In genomic region chr22:24206460-24207263, GRCh38 we compare ENCODE assay signal across 10 cellular contexts. TPM values are rescaled to one million over a fixed set of nuclear protein-coding genes. Genes with fewer than 3 reads are reported as not detected.
DNase-seq lines count a peak whose midpoint lies in the region; ATAC-seq and TF ChIP-seq lines count a peak whose summit lies in the region.
"Not testable (repeated sequence)": the region's sequence is repeated elsewhere in the genome, so short reads cannot be mapped to it uniquely, and the experiment has no call there.
"Had no signal": no experiment of that assay in that cellular context is flagged by ENCODE, and none has a peak within 500 bp of the region (broad histone marks: within the 10 kb centered on the region; RNA-seq: fewer than 3 reads in every experiment).

No MANE protein-coding gene starts in this region.

- H3K9me3 ChIP-seq in Loucy (ENCODE audit: insufficient read depth, low read depth, low read length); testis: not testable (repeated sequence)

- H3K79me2 ChIP-seq in Loucy (ENCODE audit: insufficient read depth, low read length) = not testable (repeated sequence)

- ATAC-seq in SK-N-SH treated with all-trans-retinoic acid at 6 μM for 48 hours = not testable (repeated sequence)
- ATAC-seq in omental fat pad (ENCODE audit: low FRiP score) = peak; percentile 15

- H3K27ac ChIP-seq in dorsolateral prefrontal cortex (peak overlapping the region in 46 of 59 donors; percentile 11 to 87 (median 65)), testis (peak overlapping the region; percentile 6 to 82)

- not testable (repeated sequence) for TF ChIP-seq CTCF in CD14-positive monocyte (IDR thresholded peaks at IDR 0.05); Loucy (conservative IDR thresholded peaks at IDR 0.05; ENCODE audit: low read length); dorsolateral prefrontal cortex (IDR thresholded peaks at IDR 0.05 in 54 of 56, conservative IDR thresholded peaks at IDR 0.05 in 2 of 56; ENCODE audit: low read depth in 1 of 56, partially characterized antibody in 56 of 56); omental fat pad (IDR thresholded peaks at IDR 0.05); testis (IDR thresholded peaks at IDR 0.05)

- not testable (repeated sequence) for H3K36me3 ChIP-seq in Loucy (ENCODE audit: insufficient read depth, low read length); testis (ENCODE audit: low read depth, missing control alignments)

- intact Hi-C loops in CD14-positive monocyte (cut with micrococcal nuclease); dorsolateral prefrontal cortex (cut with DNase I); testis (cut with DNase I; ENCODE audit: low total_unique reads): not testable (repeated sequence)

- H3K4me3 ChIP-seq in Loucy (ENCODE audit: low read length, poor library complexity, severe bottlenecking) = peak overlapping the region; percentile 39
- not testable (repeated sequence) for H3K4me3 ChIP-seq in dorsolateral prefrontal cortex, testis

- H3K27me3 Mint-ChIP-seq in CD14-positive monocyte (ENCODE audit: low read depth in 3 of 3); activated naive CD8-positive, alpha-beta T cell: not testable (repeated sequence)

- H3K4me2 ChIP-seq in Loucy (ENCODE audit: low read depth, low read length, poor library complexity, severe bottlenecking) = peak overlapping the region; percentile 47

- not testable (repeated sequence) for DNase-seq in CD14-positive monocyte (ENCODE audit: low spot score); dorsolateral prefrontal cortex; omental fat pad (ENCODE audit: low spot score); testis
- peak; percentile 76 for DNase-seq in islet precursor cell

- H3K4me1 ChIP-seq in Loucy (ENCODE audit: insufficient read depth, low read length, poor library complexity, severe bottlenecking) (peaks cover 28% of the 10 kb centered on the region), testis (peaks cover 24% of the 10 kb centered on the region)

- H3K9me2 ChIP-seq in Loucy (replicated peaks; ENCODE audit: low read depth, low read length) = not testable (repeated sequence)

- not testable (repeated sequence) for H3K36me3 Mint-ChIP-seq in CD14-positive monocyte; activated naive CD8-positive, alpha-beta T cell

- 64 to 70% methylated on average over 15 of the region's 15 CpGs for WGBS in testis, 2 donors

- peak overlapping the region; percentile 56 for H3K9ac ChIP-seq in Loucy (ENCODE audit: low read depth, low read length, poor library complexity, severe bottlenecking)

- H2AFZ ChIP-seq in Loucy (ENCODE audit: low read length) = peak overlapping the region; percentile 90

- peaks cover 48% of the 10 kb centered on the region for H3K4me1 Mint-ChIP-seq in CD14-positive monocyte
- H3K4me1 Mint-ChIP-seq in activated naive CD8-positive, alpha-beta T cell (ENCODE audit: low read depth) = peaks cover 17% of the 10 kb centered on the region

- TF ChIP-seq POLR2A in testis (IDR thresholded peaks at IDR 0.05) = not testable (repeated sequence)

- not testable (repeated sequence) for H4K20me1 ChIP-seq in Loucy (ENCODE audit: insufficient read depth, low read length, poor library complexity, severe bottlenecking)

- not testable (repeated sequence) for H3K27me3 ChIP-seq in Loucy (ENCODE audit: insufficient read depth, low read length, poor library complexity, severe bottlenecking); dorsolateral prefrontal cortex; testis

- not testable (repeated sequence) for H3K4me3 Mint-ChIP-seq in CD14-positive monocyte; activated naive CD8-positive, alpha-beta T cell

- not testable (repeated sequence) for H3F3A ChIP-seq in Loucy (ENCODE audit: low read depth)

- not testable (repeated sequence) for H3K9me3 Mint-ChIP-seq in CD14-positive monocyte; activated naive CD8-positive, alpha-beta T cell (ENCODE audit: low read depth)

- peak overlapping the region; percentile 88 to 99 (median 95) for H3K27ac Mint-ChIP-seq in CD14-positive monocyte
- H3K27ac Mint-ChIP-seq in activated naive CD8-positive, alpha-beta T cell = peak overlapping the region; percentile 36

TF ChIP-seq in SK-N-SH treated with all-trans-retinoic acid at 6 μM for 48 hours, 23 proteins besides CTCF, POLR2A, EP300 and RAD21:
- TF ChIP-seq PATZ1 (CRISPR knock-in tag; IDR thresholded peaks at IDR 0.05; ENCODE audit: borderline replicate concordance) (peak; percentile 93; the same call in 1 of the 2 replicates), CSDC2 (CRISPR knock-in tag; IDR thresholded peaks at IDR 0.05) (peak; percentile 94), ZFP3 (CRISPR knock-in tag; IDR thresholded peaks at IDR 0.05) (0 out of 2 replicates have a peak, but pooled peaks have one; percentile 24), ISL1 (CRISPR knock-in tag; IDR thresholded peaks at IDR 0.05) (peak; percentile 42)

RNA-seq across cellular contexts. Expression of gene SUSD2, which starts 25.4 kb away (rescaled TPM):
- not detected for polyA plus RNA-seq in CD14-positive monocyte
- 10 to 100 TPM in 2 of 120 experiments, 1 to 10 TPM in 96, under 1 TPM in 22; 0.41 to 16.9 (median 1.5) TPM for total RNA-seq in dorsolateral prefrontal cortex
- total RNA-seq in omental fat pad = 1 to 10 TPM; 2.3 to 8.0 (median 4.7) TPM
- total RNA-seq in testis = 10 to 100 TPM in 1 of 2 donors, 1 to 10 TPM in 1; 5.7 to 11.9 TPM
- polyA plus RNA-seq in testis (ENCODE audit: insufficient read depth, low read depth, low replicate concordance) = 5.3 TPM

RNA-seq across cellular contexts. Expression of gene GGT5, which starts 38.2 kb away (rescaled TPM):
- polyA plus RNA-seq in CD14-positive monocyte (under 1 TPM in 1 of 2 donors, not detected in 1; 0.26 TPM), testis (ENCODE audit: insufficient read depth, low read depth, low replicate concordance) (27.1 TPM)
- total RNA-seq in dorsolateral prefrontal cortex (10 to 100 TPM in 113 of 120 experiments, 1 to 10 TPM in 7; 5.9 to 50.2 (median 18.8) TPM), omental fat pad (10 to 100 TPM; 45.4 to 70.6 (median 51.0) TPM), testis (10 to 100 TPM; 15.0 to 22.9 TPM)
- total RNA-seq: natural killer cell had no signal
- polyA plus RNA-seq: immature natural killer cell had no signal
